24 cellular contexts compared by ENCODE assay signal in the genomic region with DNA sequence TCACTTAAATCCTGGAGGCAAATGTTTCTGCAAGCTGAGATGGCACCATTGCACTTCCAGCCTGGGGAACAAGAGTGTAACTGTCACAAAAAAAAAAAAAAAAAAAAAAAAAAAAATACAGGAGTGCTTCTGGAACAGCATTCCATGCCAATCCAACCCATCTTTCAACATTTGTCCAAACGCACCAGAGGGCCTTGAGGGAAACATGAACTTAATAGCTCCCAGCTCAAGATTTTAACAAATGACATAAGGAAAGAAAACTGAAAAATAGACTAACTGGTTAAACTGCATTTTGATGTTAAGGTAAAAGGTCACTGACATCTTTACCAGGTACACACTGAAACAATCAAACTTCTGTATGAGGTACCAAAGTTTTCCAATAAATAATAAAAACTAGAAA.
"Had no signal": no experiment of that assay in that cellular context is flagged by ENCODE, and none has a peak within 500 bp of the region (broad histone marks: within the 10 kb centered on the region; RNA-seq: fewer than 3 reads in every experiment).

No MANE protein-coding gene starts in this region.

- H3K4me3 ChIP-seq: cardiac muscle cell had no signal

- DNase-seq: activated CD4-positive, alpha-beta T cell treated with anti-CD3 and anti-CD28 coated beads, Interleukin-2, amount 10 ng/mL, durations not matched to agents 24 days and 14 days; activated CD4-positive, alpha-beta T cell treated with anti-CD3 and anti-CD28 coated beads, Interleukin-2, amount 50 U/mL, for 4 hours; activated CD8-positive, alpha-beta T cell treated with anti-CD3 and anti-CD28 coated beads for 36 hours; activated effector memory CD4-positive, alpha-beta T cell treated with anti-CD3 and anti-CD28 coated beads, Interleukin-2, amount 50 U/mL, for 16 hours; activated naive CD4-positive, alpha-beta T cell; activated naive CD4-positive, alpha-beta T cell treated with anti-CD3 and anti-CD28 coated beads, Interleukin-2, amount 50 U/mL, for 16 hours; activated naive CD8-positive, alpha-beta T cell treated with anti-CD3 and anti-CD28 coated beads for 36 hours; activated T-cell treated with anti-CD3 and anti-CD28 coated beads, Interleukin-2, amount 50 U/mL, for 1 hour; activated T-cell treated with anti-CD3 and anti-CD28 coated beads, Interleukin-2, amount 50 U/mL, for 72 hours; amniotic stem cell; aorta; NCI-H1105; NCI-H1417 treated with DMSO at 0.1 percent for 48 hours; NCI-H187 treated with DMSO at 0.1 percent for 48 hours; NCI-H345; NCI-H524 treated with DMSO at 0.1 percent for 48 hours; Right ventricle myocardium superior; SW 1271; T-helper 1 cell; T-helper 2 cell; T-helper 9 cell; WERI-Rb-1 had no signal

- H3K36me3 ChIP-seq: cardiac muscle cell had no signal

- H3K27me3 ChIP-seq: cardiac muscle cell had no signal

- ATAC-seq: activated CD8-positive, alpha-beta T cell treated with anti-CD3 and anti-CD28 coated beads for 36 hours; activated T-cell treated with anti-CD3 and anti-CD28 coated beads, Interleukin-2, amount 50 U/mL, for 72 hours; activated T-helper 17 cell treated with anti-CD3 and anti-CD28 coated beads, Interleukin-2, amount 50 U/mL, for 72 hours had no signal

- H3K27ac ChIP-seq: cardiac muscle cell, WERI-Rb-1 had no signal
